21 cellular contexts compared by ENCODE assay signal in genomic region chr6:125203395-125203794, GRCh38. TPM values are rescaled to one million over a fixed set of nuclear protein-coding genes. Genes with fewer than 3 reads are reported as not detected.
A peak's percentile ranks its signal among the peaks of the same experiment; 100 is the strongest.
DNase-seq lines count a peak whose midpoint lies in the region; ATAC-seq and TF ChIP-seq lines count a peak whose summit lies in the region.
"Had no signal": no experiment of that assay in that cellular context is flagged by ENCODE, and none has a peak within 500 bp of the region (broad histone marks: within the 10 kb centered on the region; RNA-seq: fewer than 3 reads in every experiment).

No MANE protein-coding gene starts in this region.

- H3K27me3 Mint-ChIP-seq in HFFc6 (ENCODE audit: insufficient read depth): no peaks in the 10 kb centered on the region
- H3K27me3 Mint-ChIP-seq in WTC11 (ENCODE audit: low read depth): peaks cover 4% of the 10 kb centered on the region; the same call in 1 of the 2 replicates
- H3K27me3 Mint-ChIP-seq: activated CD4-positive, alpha-beta memory T cell treated with anti-CD3 and anti-CD28 coated beads, Interleukin-2, amount 10 ng/mL, durations not matched to agents 7 days and 5 days had no signal

- H3K4me3 Mint-ChIP-seq in HFFc6 (peak overlapping the region; percentile 21; the same call in 1 of the 2 replicates), WTC11 (no peak overlapping the region)
- H3K4me3 Mint-ChIP-seq: activated CD4-positive, alpha-beta memory T cell treated with anti-CD3 and anti-CD28 coated beads, Interleukin-2, amount 10 ng/mL, durations not matched to agents 7 days and 5 days; activated naive CD4-positive, alpha-beta T cell treated with anti-CD3 and anti-CD28 coated beads, Interleukin-2, amount 50 U/mL, for 24 hours; activated T-cell treated with anti-CD3 and anti-CD28 coated beads, Interleukin-2, amount 50 U/mL, for 24 hours; nephron progenitor cell had no signal

- CTCF ChIA-PET in WTC11 (lab: Charles Lee): interaction anchor here (0.7 to 2.4 kb wide), 3 partner anchors 9 to 49 kb away, joined by 3 to 22 read pairs (median 4); partner anchors contain the start of gene TPD52L1

- peak overlapping the region; percentile 93 for H3K27ac Mint-ChIP-seq in HFFc6
- H3K27ac Mint-ChIP-seq in WTC11: no peak overlapping the region
- H3K27ac Mint-ChIP-seq: activated CD4-positive, alpha-beta memory T cell treated with anti-CD3 and anti-CD28 coated beads, Interleukin-2, amount 10 ng/mL, durations not matched to agents 7 days and 5 days; activated T-cell treated with anti-CD3 and anti-CD28 coated beads, Interleukin-2, amount 50 U/mL, for 24 hours; nephron progenitor cell had no signal

- peak; percentile 28 for DNase-seq in HFFc6
- no peak for DNase-seq in WTC11 (ENCODE audit: low spot score)
- no peak for DNase-seq in right lobe of liver
- no peak for DNase-seq in thoracic aorta (ENCODE audit: low spot score)
- no peak for DNase-seq in stimulated activated naive CD8-positive, alpha-beta T cell treated with anti-CD3 and anti-CD28 coated beads, Interleukin-15, Interleukin-2, amounts not matched to agents 100 U/mL and 50 U/mL, for 24 hours
- DNase-seq in mesenteric fat pad (ENCODE audit: low spot score): no peak
- no peak for DNase-seq in activated CD8-positive, alpha-beta memory T cell treated with anti-CD3 and anti-CD28 coated beads, Interleukin-2, amount 50 U/mL, for 48 hours
- DNase-seq: activated CD4-positive, alpha-beta memory T cell treated with anti-CD3 and anti-CD28 coated beads, Interleukin-2, amount 10 ng/mL, durations not matched to agents 7 days and 5 days; activated T-cell treated with anti-CD3 and anti-CD28 coated beads, Interleukin-2, amount 50 U/mL, for 24 hours; AML-193; cortex of kidney; foreskin melanocyte; Kasumi-1; mesenchymal stem cell; NCI-H1105 treated with DMSO at 0.1 percent for 48 hours; NCI-H2107; NCI-H526; nephron progenitor cell; SJCRH30; T-helper 2 cell had no signal

- TF ChIP-seq CTCF in HFFc6 (IDR thresholded peaks at IDR 0.05): no peak
- no peak for TF ChIP-seq CTCF in WTC11 (IDR thresholded peaks at IDR 0.05)
- TF ChIP-seq CTCF in right lobe of liver (IDR thresholded peaks at IDR 0.05): no peak
- TF ChIP-seq CTCF in thoracic aorta (IDR thresholded peaks at IDR 0.05): no peak

- H3K36me3 Mint-ChIP-seq in HFFc6 (ENCODE audit: low read depth): no peaks in the 10 kb centered on the region
- H3K36me3 Mint-ChIP-seq in WTC11: no peaks in the 10 kb centered on the region
- H3K36me3 Mint-ChIP-seq: activated naive CD4-positive, alpha-beta T cell treated with anti-CD3 and anti-CD28 coated beads, Interleukin-2, amount 50 U/mL, for 24 hours had no signal

- peak overlapping the region in 1 of 3 donors; percentile 38 for H3K27ac ChIP-seq in right lobe of liver
- peak overlapping the region; percentile 20 to 53 for H3K27ac ChIP-seq in thoracic aorta
- H3K27ac ChIP-seq: SJCRH30 had no signal

- ATAC-seq in WTC11 (peak; percentile 61), right lobe of liver (peak; percentile 68 to 83 (median 77)), thoracic aorta (ENCODE audit: insufficient number of reproducible peaks, low FRiP score, low read depth) (no peak)
- no peak for ATAC-seq in stimulated activated naive CD8-positive, alpha-beta T cell treated with anti-CD3 and anti-CD28 coated beads, Interleukin-15, Interleukin-2, amounts not matched to agents 100 U/mL and 50 U/mL, for 24 hours

- H3K9me3 ChIP-seq in right lobe of liver (no peaks in the 10 kb centered on the region), thoracic aorta (no peaks in the 10 kb centered on the region)
- H3K9me3 ChIP-seq: SJCRH30 had no signal

- H3K9me3 Mint-ChIP-seq in HFFc6: no peaks in the 10 kb centered on the region
- peaks cover 19% of the 10 kb centered on the region for H3K9me3 Mint-ChIP-seq in WTC11
- H3K9me3 Mint-ChIP-seq: activated CD4-positive, alpha-beta memory T cell treated with anti-CD3 and anti-CD28 coated beads, Interleukin-2, amount 10 ng/mL, durations not matched to agents 7 days and 5 days; activated naive CD4-positive, alpha-beta T cell treated with anti-CD3 and anti-CD28 coated beads, Interleukin-2, amount 50 U/mL, for 24 hours; activated T-cell treated with anti-CD3 and anti-CD28 coated beads, Interleukin-2, amount 50 U/mL, for 24 hours; nephron progenitor cell had no signal

- TF ChIP-seq POLR2A in right lobe of liver (IDR thresholded peaks at IDR 0.05): no peak

- H3K4me3 ChIP-seq in right lobe of liver: no peak overlapping the region
- no peak overlapping the region for H3K4me3 ChIP-seq in thoracic aorta
- H3K4me3 ChIP-seq: SJCRH30 had no signal

- H3K36me3 ChIP-seq in right lobe of liver (no peaks in the 10 kb centered on the region), thoracic aorta (no peaks in the 10 kb centered on the region)
- H3K36me3 ChIP-seq: SJCRH30 had no signal

- H3K4me1 Mint-ChIP-seq in HFFc6 (ENCODE audit: low read depth) (peaks cover 55% of the 10 kb centered on the region), WTC11 (peaks cover 20% of the 10 kb centered on the region)
- H3K4me1 Mint-ChIP-seq: activated CD4-positive, alpha-beta memory T cell treated with anti-CD3 and anti-CD28 coated beads, Interleukin-2, amount 10 ng/mL, durations not matched to agents 7 days and 5 days; activated naive CD4-positive, alpha-beta T cell treated with anti-CD3 and anti-CD28 coated beads, Interleukin-2, amount 50 U/mL, for 24 hours had no signal

- H3K27me3 ChIP-seq in right lobe of liver (no peaks in the 10 kb centered on the region), thoracic aorta (replicated peaks; ENCODE audit: insufficient read depth) (no peaks in the 10 kb centered on the region)
- H3K27me3 ChIP-seq: SJCRH30 had no signal

- POLR2A ChIA-PET in WTC11 (lab: Charles Lee): no interaction called here

- H3K4me1 ChIP-seq in right lobe of liver (peaks cover 0 to 43% (median 19%) of the 10 kb centered on the region in 4 donors), thoracic aorta (ENCODE audit: control insufficient read depth in 1 of 2, low read depth in 2 of 2) (peaks cover 29 to 68% of the 10 kb centered on the region in 2 donors)

- intact Hi-C loops in right lobe of liver (cut with DNase I): no loop called here

TF ChIP-seq in WTC11, 78 proteins besides CTCF, POLR2A, EP300 and RAD21:
- TF ChIP-seq USF2 (CRISPR knock-in tag; IDR thresholded peaks at IDR 0.05): peak; percentile 59
- TF ChIP-seq TEAD4 (CRISPR knock-in tag; IDR thresholded peaks at IDR 0.05): no peak
- no peak for TF ChIP-seq MLX (CRISPR knock-in tag; IDR thresholded peaks at IDR 0.05)
- TF ChIP-seq ATF3 (CRISPR knock-in tag; conservative IDR thresholded peaks at IDR 0.05): no peak
TF ChIP-seq in WTC11: peak in this region for 1.

RNA-seq across cellular contexts. Expression of gene TPD52L1, which starts 49.8 kb away (rescaled TPM):
- total RNA-seq in HFFc6 (2021; fragmentation: NEBNext Ultra II Directional; extraction: Animal tissue kit (Norgen Biotek cat#: 25700)): 10 to 100 TPM; 11.0 to 36.8 (median 11.7) TPM
- 12.4 to 17.7 TPM (median 15.0 TPM) in 3 replicates for total RNA-seq in WTC11 (2021)
- total RNA-seq in right lobe of liver: 100 to 1,000 TPM in 2 of 6 experiments, 10 to 100 TPM in 4; 36.8 to 119 (median 47.7) TPM
- total RNA-seq in thoracic aorta: 10 to 100 TPM; 37.1 to 73.5 TPM
- total RNA-seq in mesenteric fat pad: 24.6 TPM
- total RNA-seq: activated CD4-positive, alpha-beta memory T cell treated with anti-CD3 and anti-CD28 coated beads, Interleukin-2, amount 10 ng/mL, durations not matched to agents 7 days and 5 days; SJCRH30 had no signal

Comparison
In these comparisons a context has a peak if more than half of its experiments do, and no peak if none do; other contexts are left out.
1. ATAC-seq: peak in WTC11 (single experiment) and right lobe of liver (4 of 4); none in thoracic aorta (single experiment) and stimulated activated naive CD8-positive, alpha-beta T cell treated with anti-CD3 and anti-CD28 coated beads, Interleukin-15, Interleukin-2, amounts not matched to agents 100 U/mL and 50 U/mL, for 24 hours (single experiment).